1 cellular context compared by ENCODE assay signal in the genomic region with DNA sequence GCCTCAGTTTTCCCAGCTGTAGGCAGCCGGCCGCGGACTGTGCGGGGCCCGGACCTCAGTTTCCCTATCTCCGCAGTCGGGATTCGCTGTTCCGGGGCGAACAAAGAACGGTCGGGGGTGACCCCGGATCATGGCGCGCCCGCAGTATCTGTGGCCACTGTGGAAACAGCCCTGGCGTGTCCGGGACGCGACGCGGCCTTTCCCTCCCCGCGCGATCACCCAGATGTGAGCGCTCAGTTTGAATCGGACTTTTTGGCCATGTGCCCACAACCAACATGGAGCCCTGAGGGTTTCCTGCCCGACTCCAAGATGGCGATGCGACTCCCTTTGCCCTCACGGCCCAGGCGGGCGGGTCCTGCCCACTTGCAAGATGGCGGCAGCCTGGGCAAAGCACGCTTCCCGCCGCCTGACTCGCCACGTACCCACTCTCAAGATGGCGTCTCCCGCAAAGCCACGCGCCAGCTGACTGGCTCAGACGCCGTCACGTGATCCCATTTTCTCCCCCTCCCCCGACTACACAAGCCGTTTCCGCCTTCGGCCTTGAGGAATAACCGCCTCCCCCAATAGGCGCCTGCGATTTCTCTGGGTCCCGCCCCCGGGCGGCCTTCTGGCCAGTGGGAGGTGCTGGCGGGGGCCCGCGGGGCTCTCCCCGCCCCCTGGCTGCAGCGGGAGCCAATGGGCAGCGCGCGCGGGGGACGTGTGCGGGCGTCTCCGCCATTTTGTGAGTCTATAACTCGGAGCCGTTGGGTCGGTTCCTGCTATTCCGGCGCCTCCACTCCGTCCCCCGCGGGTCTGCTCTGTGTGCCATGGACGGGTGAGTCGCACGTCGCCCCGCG.
TF ChIP-seq lines count a peak whose summit lies in the region.

PTBP1 (plus strand) TSS at position 761 of the 836 bp plus-strand sequence; CDS start at position 807, 46 bp downstream.

TF ChIP-seq in K562, 482 proteins besides CTCF, POLR2A, EP300 and RAD21 (continued from another document and continues in another):
- TF ChIP-seq, protein P1, sequence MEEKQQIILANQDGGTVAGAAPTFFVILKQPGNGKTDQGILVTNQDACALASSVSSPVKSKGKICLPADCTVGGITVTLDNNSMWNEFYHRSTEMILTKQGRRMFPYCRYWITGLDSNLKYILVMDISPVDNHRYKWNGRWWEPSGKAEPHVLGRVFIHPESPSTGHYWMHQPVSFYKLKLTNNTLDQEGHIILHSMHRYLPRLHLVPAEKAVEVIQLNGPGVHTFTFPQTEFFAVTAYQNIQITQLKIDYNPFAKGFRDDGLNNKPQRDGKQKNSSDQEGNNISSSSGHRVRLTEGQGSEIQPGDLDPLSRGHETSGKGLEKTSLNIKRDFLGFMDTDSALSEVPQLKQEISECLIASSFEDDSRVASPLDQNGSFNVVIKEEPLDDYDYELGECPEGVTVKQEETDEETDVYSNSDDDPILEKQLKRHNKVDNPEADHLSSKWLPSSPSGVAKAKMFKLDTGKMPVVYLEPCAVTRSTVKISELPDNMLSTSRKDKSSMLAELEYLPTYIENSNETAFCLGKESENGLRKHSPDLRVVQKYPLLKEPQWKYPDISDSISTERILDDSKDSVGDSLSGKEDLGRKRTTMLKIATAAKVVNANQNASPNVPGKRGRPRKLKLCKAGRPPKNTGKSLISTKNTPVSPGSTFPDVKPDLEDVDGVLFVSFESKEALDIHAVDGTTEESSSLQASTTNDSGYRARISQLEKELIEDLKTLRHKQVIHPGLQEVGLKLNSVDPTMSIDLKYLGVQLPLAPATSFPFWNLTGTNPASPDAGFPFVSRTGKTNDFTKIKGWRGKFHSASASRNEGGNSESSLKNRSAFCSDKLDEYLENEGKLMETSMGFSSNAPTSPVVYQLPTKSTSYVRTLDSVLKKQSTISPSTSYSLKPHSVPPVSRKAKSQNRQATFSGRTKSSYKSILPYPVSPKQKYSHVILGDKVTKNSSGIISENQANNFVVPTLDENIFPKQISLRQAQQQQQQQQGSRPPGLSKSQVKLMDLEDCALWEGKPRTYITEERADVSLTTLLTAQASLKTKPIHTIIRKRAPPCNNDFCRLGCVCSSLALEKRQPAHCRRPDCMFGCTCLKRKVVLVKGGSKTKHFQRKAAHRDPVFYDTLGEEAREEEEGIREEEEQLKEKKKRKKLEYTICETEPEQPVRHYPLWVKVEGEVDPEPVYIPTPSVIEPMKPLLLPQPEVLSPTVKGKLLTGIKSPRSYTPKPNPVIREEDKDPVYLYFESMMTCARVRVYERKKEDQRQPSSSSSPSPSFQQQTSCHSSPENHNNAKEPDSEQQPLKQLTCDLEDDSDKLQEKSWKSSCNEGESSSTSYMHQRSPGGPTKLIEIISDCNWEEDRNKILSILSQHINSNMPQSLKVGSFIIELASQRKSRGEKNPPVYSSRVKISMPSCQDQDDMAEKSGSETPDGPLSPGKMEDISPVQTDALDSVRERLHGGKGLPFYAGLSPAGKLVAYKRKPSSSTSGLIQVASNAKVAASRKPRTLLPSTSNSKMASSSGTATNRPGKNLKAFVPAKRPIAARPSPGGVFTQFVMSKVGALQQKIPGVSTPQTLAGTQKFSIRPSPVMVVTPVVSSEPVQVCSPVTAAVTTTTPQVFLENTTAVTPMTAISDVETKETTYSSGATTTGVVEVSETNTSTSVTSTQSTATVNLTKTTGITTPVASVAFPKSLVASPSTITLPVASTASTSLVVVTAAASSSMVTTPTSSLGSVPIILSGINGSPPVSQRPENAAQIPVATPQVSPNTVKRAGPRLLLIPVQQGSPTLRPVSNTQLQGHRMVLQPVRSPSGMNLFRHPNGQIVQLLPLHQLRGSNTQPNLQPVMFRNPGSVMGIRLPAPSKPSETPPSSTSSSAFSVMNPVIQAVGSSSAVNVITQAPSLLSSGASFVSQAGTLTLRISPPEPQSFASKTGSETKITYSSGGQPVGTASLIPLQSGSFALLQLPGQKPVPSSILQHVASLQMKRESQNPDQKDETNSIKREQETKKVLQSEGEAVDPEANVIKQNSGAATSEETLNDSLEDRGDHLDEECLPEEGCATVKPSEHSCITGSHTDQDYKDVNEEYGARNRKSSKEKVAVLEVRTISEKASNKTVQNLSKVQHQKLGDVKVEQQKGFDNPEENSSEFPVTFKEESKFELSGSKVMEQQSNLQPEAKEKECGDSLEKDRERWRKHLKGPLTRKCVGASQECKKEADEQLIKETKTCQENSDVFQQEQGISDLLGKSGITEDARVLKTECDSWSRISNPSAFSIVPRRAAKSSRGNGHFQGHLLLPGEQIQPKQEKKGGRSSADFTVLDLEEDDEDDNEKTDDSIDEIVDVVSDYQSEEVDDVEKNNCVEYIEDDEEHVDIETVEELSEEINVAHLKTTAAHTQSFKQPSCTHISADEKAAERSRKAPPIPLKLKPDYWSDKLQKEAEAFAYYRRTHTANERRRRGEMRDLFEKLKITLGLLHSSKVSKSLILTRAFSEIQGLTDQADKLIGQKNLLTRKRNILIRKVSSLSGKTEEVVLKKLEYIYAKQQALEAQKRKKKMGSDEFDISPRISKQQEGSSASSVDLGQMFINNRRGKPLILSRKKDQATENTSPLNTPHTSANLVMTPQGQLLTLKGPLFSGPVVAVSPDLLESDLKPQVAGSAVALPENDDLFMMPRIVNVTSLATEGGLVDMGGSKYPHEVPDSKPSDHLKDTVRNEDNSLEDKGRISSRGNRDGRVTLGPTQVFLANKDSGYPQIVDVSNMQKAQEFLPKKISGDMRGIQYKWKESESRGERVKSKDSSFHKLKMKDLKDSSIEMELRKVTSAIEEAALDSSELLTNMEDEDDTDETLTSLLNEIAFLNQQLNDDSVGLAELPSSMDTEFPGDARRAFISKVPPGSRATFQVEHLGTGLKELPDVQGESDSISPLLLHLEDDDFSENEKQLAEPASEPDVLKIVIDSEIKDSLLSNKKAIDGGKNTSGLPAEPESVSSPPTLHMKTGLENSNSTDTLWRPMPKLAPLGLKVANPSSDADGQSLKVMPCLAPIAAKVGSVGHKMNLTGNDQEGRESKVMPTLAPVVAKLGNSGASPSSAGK (IDR thresholded peaks at IDR 0.05), result peak; percentile 75
- TF ChIP-seq SMARCE1 (IDR thresholded peaks at IDR 0.05) (no peak), ZNF644 (tag; IDR thresholded peaks at IDR 0.05; ENCODE audit: low read depth) (peak; percentile 96), ILK (tag; IDR thresholded peaks at IDR 0.05; ENCODE audit: borderline replicate concordance, low read depth) (no peak), ZNF212 (CRISPR knock-in tag; IDR thresholded peaks at IDR 0.05) (no peak), FOXP1 (CRISPR knock-in tag; IDR thresholded peaks at IDR 0.05) (0 out of 2 replicates have a peak, but pooled peaks have one; percentile 49), BRD4 (IDR thresholded peaks at IDR 0.05) (no peak), CREB3 (tag; conservative IDR thresholded peaks at IDR 0.05; ENCODE audit: low read depth) (peak; percentile 86), SMAD1 (IDR thresholded peaks at IDR 0.05; ENCODE audit: low read depth, low read length, partially characterized antibody) (peak; percentile 48), ETV1 (tag; conservative IDR thresholded peaks at IDR 0.05; ENCODE audit: low read depth) (0 out of 2 replicates have a peak, but pooled peaks have one; percentile 17), NR2F6 (CRISPR knock-in tag; IDR thresholded peaks at IDR 0.05) (no peak), ZNF592 (IDR thresholded peaks at IDR 0.05) (no peak; the same call in 1 of the 2 replicates), ZNF217 (CRISPR knock-in tag; IDR thresholded peaks at IDR 0.05) (no peak), ZNF318 (IDR thresholded peaks at IDR 0.05; ENCODE audit: borderline replicate concordance in 1 of 2, low read depth in 1 of 2) (no peak), TEAD4 (IDR thresholded peaks at IDR 0.05; ENCODE audit: low read length) (no peak; the same call in 1 of the 2 replicates), TEAD4 (CRISPR knock-in tag; IDR thresholded peaks at IDR 0.05; ENCODE audit: borderline replicate concordance) (no peak), EP400 (IDR thresholded peaks at IDR 0.05) (peak; percentile 100), NFIC (IDR thresholded peaks at IDR 0.05) (peak; percentile 96), POLR3A (IDR thresholded peaks at IDR 0.05; ENCODE audit: borderline replicate concordance, extremely low read depth, insufficient read depth, insufficient read length) (no peak), ZNF639 (CRISPR knock-in tag; conservative IDR thresholded peaks at IDR 0.05 in 1 of 2, IDR thresholded peaks at IDR 0.05 in 1 of 2) (peak in 1 of 2 experiments; percentile 92; a peak in 2 of 4 replicates)
